ENCODE assay signal across 12 cellular contexts in genomic region chr12:101931498-101932326, GRCh38. TPM values are rescaled to one million over a fixed set of nuclear protein-coding genes. Genes with fewer than 3 reads are reported as not detected.
A peak's percentile ranks its signal among the peaks of the same experiment; 100 is the strongest.
DNase-seq lines count a peak whose midpoint lies in the region; ATAC-seq, FAIRE-seq and TF ChIP-seq lines count a peak whose summit lies in the region.
"Had no signal": no experiment of that assay in that cellular context is flagged by ENCODE, and none has a peak within 500 bp of the region (broad histone marks: within the 10 kb centered on the region; RNA-seq: fewer than 3 reads in every experiment).

No MANE protein-coding gene starts in this region.

- no peaks in the 10 kb centered on the region for H3K4me1 ChIP-seq in DND-41 (ENCODE audit: insufficient read depth, low read length)
- H3K4me1 ChIP-seq: pancreas had no signal

- DNase-seq in DND-41 = no peak
- no peak for DNase-seq in activated CD4-positive, alpha-beta T cell treated with anti-CD3 and anti-CD28 coated beads, Interleukin-2, amount 50 U/mL, for 4 hours
- no peak for DNase-seq in cerebellar nuclear complex (lab: John Stamatoyannopoulos, UW)
- DNase-seq in frontal cortex (ENCODE audit: low spot score in 2 of 2) = no peak
- no peak for DNase-seq in WERI-Rb-1
- DNase-seq: NCI-H748 treated with DMSO at 0.1 percent for 48 hours, pancreas had no signal

- no peak for FAIRE-seq in frontal cortex (lab: Jason Lieb, UNC)
- FAIRE-seq: bronchial epithelial cell, K562, pancreas had no signal

- H3K4me3 ChIP-seq in DND-41 (ENCODE audit: low read depth in 1 of 2, low read length in 2 of 2) (no peak overlapping the region), WERI-Rb-1 (ENCODE audit: low read depth, low read length) (no peak overlapping the region)
- H3K4me3 ChIP-seq: K562, pancreas had no signal

- H3K9me3 ChIP-seq in DND-41 (ENCODE audit: insufficient read depth, low read length, severe bottlenecking) = no peaks in the 10 kb centered on the region
- H3K9me3 ChIP-seq in WERI-Rb-1 (ENCODE audit: severe bottlenecking) = no peaks in the 10 kb centered on the region
- H3K9me3 ChIP-seq: pancreas had no signal

- H3K27me3 ChIP-seq in DND-41 (ENCODE audit: insufficient read depth, low read length, poor library complexity) = peaks cover 3% of the 10 kb centered on the region
- H3K27me3 ChIP-seq in WERI-Rb-1 (ENCODE audit: insufficient read depth, low read depth, severe bottlenecking) = no peaks in the 10 kb centered on the region
- H3K27me3 ChIP-seq: pancreas had no signal

- H3K79me2 ChIP-seq in DND-41 (ENCODE audit: insufficient read depth, low read length) = no peaks in the 10 kb centered on the region

- H3K36me3 ChIP-seq in DND-41 (ENCODE audit: insufficient read depth, low read length) (no peaks in the 10 kb centered on the region), WERI-Rb-1 (no peaks in the 10 kb centered on the region)
- H3K36me3 ChIP-seq: pancreas had no signal

- H3K4me2 ChIP-seq in DND-41 (ENCODE audit: insufficient read depth, low read length) = no peak overlapping the region

- no peak overlapping the region for H2AFZ ChIP-seq in DND-41 (ENCODE audit: low read depth, low read length)

- ATAC-seq in DND-41 (ENCODE audit: insufficient read depth, low read depth) (peak; percentile 69), GM19025 (IDR thresholded peaks at IDR 0.05; ENCODE audit: low read depth, unreplicated experiment) (peak; percentile 47), HG02623 (IDR thresholded peaks at IDR 0.05; ENCODE audit: unreplicated experiment) (peak; percentile 30), HG03460 (IDR thresholded peaks at IDR 0.05; ENCODE audit: unreplicated experiment) (peak; percentile 51)
- ATAC-seq: K562, pancreas had no signal

- TF ChIP-seq CTCF in DND-41 (IDR thresholded peaks at IDR 0.05; ENCODE audit: borderline replicate concordance, extremely low read depth, low read length, poor library complexity, severe bottlenecking) (no peak), WERI-Rb-1 (IDR thresholded peaks at IDR 0.05; ENCODE audit: low read depth, low read length) (no peak)

- no peak overlapping the region for H3K9ac ChIP-seq in DND-41 (ENCODE audit: low read depth, low read length)

- no peaks in the 10 kb centered on the region for H4K20me1 ChIP-seq in DND-41 (ENCODE audit: insufficient read depth, low read length)

- H3K27ac ChIP-seq in DND-41 (ENCODE audit: low read length) (no peak overlapping the region), WERI-Rb-1 (no peak overlapping the region)
- H3K27ac ChIP-seq: pancreas had no signal

RNA-seq across cellular contexts. Expression of gene DRAM1, which starts 54.3 kb away (rescaled TPM):
- 0.82 TPM for total RNA-seq in frontal cortex
